ENCODE assay signal across 8 cellular contexts in genomic region chrX:40733691-40734090, GRCh38. TPM values are rescaled to one million over a fixed set of nuclear protein-coding genes. Genes with fewer than 3 reads are reported as not detected.
DNase-seq lines count a peak whose midpoint lies in the region; ATAC-seq, FAIRE-seq and TF ChIP-seq lines count a peak whose summit lies in the region.

No MANE protein-coding gene starts in this region.

- CTCF ChIA-PET in HCT116 (lab: Charles Lee), result no interaction called here

- H3K9me2 ChIP-seq in HCT116 (ENCODE audit: insufficient read depth), result no peaks in the 10 kb centered on the region

- H3K36me3 ChIP-seq in HCT116 (ENCODE audit: control insufficient read depth in 1 of 2, insufficient read depth in 2 of 2, low read length in 2 of 2) (no peaks in the 10 kb centered on the region), mesodermal cell (ENCODE audit: control insufficient read depth, insufficient read depth, low read length) (peaks cover 5% of the 10 kb centered on the region), small intestine (ENCODE audit: control insufficient read depth in 2 of 2, insufficient read depth in 2 of 2, low read length in 2 of 2) (no peaks in the 10 kb centered on the region)

- TF ChIP-seq CTCF in AG10803 (conservative IDR thresholded peaks at IDR 0.05; ENCODE audit: low read length), result no peak
- TF ChIP-seq CTCF in HCT116 (IDR thresholded peaks at IDR 0.05 in 2 of 3, conservative IDR thresholded peaks at IDR 0.05 in 1 of 3; ENCODE audit: borderline replicate concordance in 1 of 3, insufficient read depth in 1 of 3, low read depth in 2 of 3, low read length in 2 of 3), result no peak
- no peak for TF ChIP-seq CTCF in astrocyte of the cerebellum (IDR thresholded peaks at IDR 0.05; ENCODE audit: low read depth, low read length, missing control alignments)

- DNase-seq in AG10803 (ENCODE audit: low read depth), result peak; percentile 53
- DNase-seq in HCT116 (ENCODE audit: low read depth, low spot score), result no peak
- no peak for DNase-seq in astrocyte of the cerebellum (ENCODE audit: low read depth)
- DNase-seq in small intestine, result no peak
- DNase-seq in NCI-H187 (lab: John Stamatoyannopoulos, UW), result no peak
- no peak for DNase-seq in kidney tubule cell (ENCODE audit: low spot score)

- H3K27ac ChIP-seq in HCT116 (ENCODE audit: low read depth, low read length), result no peak overlapping the region
- H3K27ac ChIP-seq in mesodermal cell (ENCODE audit: low read depth, low read length, severe bottlenecking), result no peak overlapping the region
- H3K27ac ChIP-seq in small intestine (ENCODE audit: low read depth in 1 of 2, low read length in 1 of 2), result peak overlapping the region in 1 of 2 donors; percentile 11

- no peak for TF ChIP-seq POLR2A in HCT116 (IDR thresholded peaks at IDR 0.05; ENCODE audit: borderline replicate concordance, extremely low read depth, insufficient read depth, insufficient read length)

- no peak overlapping the region for H2AFZ ChIP-seq in HCT116 (ENCODE audit: low read depth, low read length, poor library complexity, severe bottlenecking)

- H3K4me3 ChIP-seq in AG10803 (ENCODE audit: low read length) (peak overlapping the region; percentile 79), HCT116 (replicated peaks in 1 of 2; ENCODE audit: low read depth in 1 of 2, low read length in 2 of 2) (no peak overlapping the region), astrocyte of the cerebellum (ENCODE audit: low read depth, low read length) (peak overlapping the region; percentile 61), mesodermal cell (ENCODE audit: extremely low read depth, insufficient read depth, low read length, poor library complexity, severe bottlenecking) (peak overlapping the region; percentile 58), small intestine (ENCODE audit: low read depth in 1 of 2, low read length in 2 of 2) (peak overlapping the region in 1 of 2 donors; percentile 92)

- H3K79me2 ChIP-seq in HCT116 (ENCODE audit: insufficient read depth, low read length), result peaks cover 52% of the 10 kb centered on the region

- in situ Hi-C loops in astrocyte of the cerebellum (cut with HindIII; ENCODE audit: low sequenced_read_pairs), result no loop called here

- H3K27me3 ChIP-seq in HCT116 (ENCODE audit: insufficient read depth, low read length), result no peaks in the 10 kb centered on the region
- H3K27me3 ChIP-seq in small intestine (ENCODE audit: control insufficient read depth in 2 of 2, insufficient read depth in 2 of 2, low read length in 2 of 2), result no peaks in the 10 kb centered on the region

- TF ChIP-seq RAD21 in HCT116 (IDR thresholded peaks at IDR 0.05; ENCODE audit: low read depth), result no peak

- no peak for ATAC-seq in HCT116
- no peak for ATAC-seq in GM21723 (IDR thresholded peaks at IDR 0.05; ENCODE audit: unreplicated experiment)

- intact Hi-C loops in HCT116 (cut with micrococcal nuclease), result no loop called here

- FAIRE-seq in small intestine (lab: Jason Lieb, UNC), result no peak

- H3K4me2 ChIP-seq in HCT116 (ENCODE audit: low read length), result peak overlapping the region; percentile 78

- no CpG with 5 or more reads among the region's 2 CpGs for WGBS in mesodermal cell (ENCODE audit: insufficient coverage in 2 of 2), 2 experiments
- 15 to 43% (median 17%) methylated on average over 2 of the region's 2 CpGs for WGBS in small intestine, 3 donors

- peaks cover 0 to 13% of the 10 kb centered on the region in 2 experiments; a peak in 2 of 4 replicates for H3K4me1 ChIP-seq in HCT116 (ENCODE audit: control insufficient read depth in 1 of 2, insufficient read depth in 2 of 2, low read length in 2 of 2)
- H3K4me1 ChIP-seq in mesodermal cell (ENCODE audit: control insufficient read depth, insufficient read depth, low read length, poor library complexity, severe bottlenecking), result peaks cover 5% of the 10 kb centered on the region
- H3K4me1 ChIP-seq in small intestine (ENCODE audit: control insufficient read depth in 2 of 2, insufficient read depth in 1 of 2, low read depth in 1 of 2, low read length in 1 of 2), result peaks cover 0 to 4% of the 10 kb centered on the region in 2 donors

- H3K9me3 ChIP-seq in HCT116 (ENCODE audit: control insufficient read depth in 1 of 2, insufficient read depth in 1 of 2, low read depth in 1 of 2, low read length in 2 of 2) (no peaks in the 10 kb centered on the region), mesodermal cell (ENCODE audit: control insufficient read depth, low read length) (no peaks in the 10 kb centered on the region), small intestine (ENCODE audit: control insufficient read depth, low read depth) (no peaks in the 10 kb centered on the region)

- POLR2A ChIA-PET in HCT116 (lab: Charles Lee), result no interaction called here

- no peaks in the 10 kb centered on the region for H4K20me1 ChIP-seq in HCT116 (ENCODE audit: insufficient read depth)

- BruUV-seq in HCT116 (replicated peaks; lab: Mats Ljungman, UMichigan), result no TSS peak

- H3K9ac ChIP-seq in HCT116 (ENCODE audit: low read length), result no peak overlapping the region

- RAD21 ChIA-PET in HCT116 (lab: Charles Lee; ENCODE audit: low non-redundant PET in 1 of 2, low total read pairs in 2 of 2, uncharacterized antibody in 2 of 2, unreplicated experiment in 2 of 2), result no interaction called here

TF ChIP-seq in HCT116, 20 proteins besides CTCF, POLR2A, EP300 and RAD21:
- TF ChIP-seq REST (IDR thresholded peaks at IDR 0.05; ENCODE audit: low read depth) (no peak), YY1 (IDR thresholded peaks at IDR 0.05; ENCODE audit: extremely low read depth, insufficient replicate concordance, low read depth, low read length) (no peak), CEBPB (IDR thresholded peaks at IDR 0.05; ENCODE audit: low read depth) (no peak), EZH2phosphoT487 (IDR thresholded peaks at IDR 0.05; ENCODE audit: borderline replicate concordance) (no peak), EZH2 (IDR thresholded peaks at IDR 0.05) (no peak), POLR2AphosphoS5 (IDR thresholded peaks at IDR 0.05; ENCODE audit: low read depth, low read length) (no peak), JUND (IDR thresholded peaks at IDR 0.05) (no peak), SIN3A (IDR thresholded peaks at IDR 0.05; ENCODE audit: low read depth) (no peak), FOSL1 (IDR thresholded peaks at IDR 0.05; ENCODE audit: low read depth) (no peak), TCF7L2 (IDR thresholded peaks at IDR 0.05; ENCODE audit: borderline replicate concordance, extremely low read depth, insufficient read depth, insufficient read length) (no peak), SP1 (IDR thresholded peaks at IDR 0.05; ENCODE audit: low read depth) (no peak)

RNA-seq across cellular contexts. Expression of gene MED14, which starts 1.7 kb away (rescaled TPM):
- 51.8 TPM for total RNA-seq in HCT116 (2021; ENCODE audit: unreplicated experiment)
- 27.3 and 31.9 TPM in 2 replicates for polyA plus RNA-seq in HCT116 (2012)
- polyA plus RNA-seq in mesodermal cell (2013, experiment 1 of 2), result 31.0 TPM
- polyA plus RNA-seq in mesodermal cell (2013, experiment 2 of 2), result 29.9 TPM
- 10 to 100 TPM; 13.0 to 18.1 (median 16.5) TPM for polyA plus RNA-seq in small intestine

Comparison
In these comparisons a context has a peak if more than half of its experiments do, and no peak if none do; other contexts are left out.
1. H3K4me3 ChIP-seq: peak in AG10803 (single experiment), astrocyte of the cerebellum (single experiment) and mesodermal cell (single experiment); none in HCT116 (0 of 2).